In genomic region chr5:115097236-115097635, GRCh38 we compare ENCODE assay signal across 21 cellular contexts.
"Had no signal": no experiment of that assay in that cellular context is flagged by ENCODE, and none has a peak within 500 bp of the region (broad histone marks: within the 10 kb centered on the region; RNA-seq: fewer than 3 reads in every experiment).

No MANE protein-coding gene starts in this region.

- H3K27ac Mint-ChIP-seq: activated CD4-positive, alpha-beta memory T cell treated with anti-CD3 and anti-CD28 coated beads, Interleukin-2, amount 10 ng/mL, durations not matched to agents 7 days and 5 days; activated CD4-positive, alpha-beta T cell treated with anti-CD3 and anti-CD28 coated beads, Interleukin-2, amount 10 ng/mL, durations not matched to agents 24 days and 14 days; activated naive CD8-positive, alpha-beta T cell treated with anti-CD3 and anti-CD28 coated beads, Interleukin-2, amount 50 U/mL, for 24 hours; endodermal cell; natural killer cell treated with Interleukin-12 subunit alpha and Interleukin-12 subunit beta and Interleukin-15 and Interleukin-18, amount 100 ng/mL, for 72 hours; progenitor cell of endocrine pancreas had no signal

- ATAC-seq: activated naive CD8-positive, alpha-beta T cell treated with anti-CD3 and anti-CD28 coated beads, Interleukin-2, amount 50 U/mL, for 24 hours; gastroesophageal sphincter; heart left ventricle; natural killer cell treated with Interleukin-12 subunit alpha and Interleukin-12 subunit beta and Interleukin-15 and Interleukin-18, amount 100 ng/mL, for 72 hours had no signal

- H3K36me3 Mint-ChIP-seq: natural killer cell treated with Interleukin-12 subunit alpha and Interleukin-12 subunit beta and Interleukin-15 and Interleukin-18, amount 100 ng/mL, for 72 hours had no signal

- H3K27ac ChIP-seq: esophagus squamous epithelium, gastroesophageal sphincter, heart left ventricle, sigmoid colon, spleen had no signal

- H3K4me3 Mint-ChIP-seq: activated CD4-positive, alpha-beta memory T cell treated with anti-CD3 and anti-CD28 coated beads, Interleukin-2, amount 10 ng/mL, durations not matched to agents 7 days and 5 days; activated CD4-positive, alpha-beta T cell treated with anti-CD3 and anti-CD28 coated beads, Interleukin-2, amount 10 ng/mL, durations not matched to agents 24 days and 14 days; activated naive CD8-positive, alpha-beta T cell treated with anti-CD3 and anti-CD28 coated beads, Interleukin-2, amount 50 U/mL, for 24 hours; endodermal cell; natural killer cell treated with Interleukin-12 subunit alpha and Interleukin-12 subunit beta and Interleukin-15 and Interleukin-18, amount 100 ng/mL, for 72 hours had no signal

- H3K4me1 ChIP-seq: gastroesophageal sphincter, heart left ventricle, spleen had no signal

- DNase-seq: activated CD4-positive, alpha-beta memory T cell treated with anti-CD3 and anti-CD28 coated beads, Interleukin-2, amount 10 ng/mL, durations not matched to agents 7 days and 5 days; activated CD4-positive, alpha-beta T cell treated with anti-CD3 and anti-CD28 coated beads, Interleukin-2, amount 10 ng/mL, durations not matched to agents 24 days and 14 days; activated effector memory CD4-positive, alpha-beta T cell treated with anti-CD3 and anti-CD28 coated beads, Interleukin-2, amount 50 U/mL, for 16 hours; activated naive CD4-positive, alpha-beta T cell treated with anti-CD3 and anti-CD28 coated beads, Interleukin-2, amount 50 U/mL, for 16 hours; activated naive CD8-positive, alpha-beta T cell treated with anti-CD3 and anti-CD28 coated beads, Interleukin-2, amount 50 U/mL, for 24 hours; activated T-cell treated with anti-CD3 and anti-CD28 coated beads for 4 hours; cerebellar nuclear complex; cortex of kidney; endodermal cell; esophagus squamous epithelium; heart left ventricle; left ventricle myocardium superior; midbrain; retina; sigmoid colon; spleen; stimulated activated CD4-positive, alpha-beta T cell treated with anti-CD3 and anti-CD28 coated beads, Interleukin-4, amount 100 ng/mL, for 1 hour; stimulated activated naive CD4-positive, alpha-beta T cell treated with Interleukin-2 at 50 U/mL for 16 hours had no signal

- H3K4me1 Mint-ChIP-seq: activated CD4-positive, alpha-beta memory T cell treated with anti-CD3 and anti-CD28 coated beads, Interleukin-2, amount 10 ng/mL, durations not matched to agents 7 days and 5 days; activated naive CD8-positive, alpha-beta T cell treated with anti-CD3 and anti-CD28 coated beads, Interleukin-2, amount 50 U/mL, for 24 hours; endodermal cell had no signal

- H3K27me3 ChIP-seq: esophagus squamous epithelium, gastroesophageal sphincter, sigmoid colon, spleen had no signal

- H3K36me3 ChIP-seq: esophagus squamous epithelium, gastroesophageal sphincter, heart left ventricle, sigmoid colon, spleen had no signal

- H3K9me3 ChIP-seq: esophagus squamous epithelium, gastroesophageal sphincter, heart left ventricle, sigmoid colon, spleen had no signal

- H3K9me3 Mint-ChIP-seq: activated CD4-positive, alpha-beta memory T cell treated with anti-CD3 and anti-CD28 coated beads, Interleukin-2, amount 10 ng/mL, durations not matched to agents 7 days and 5 days; activated CD4-positive, alpha-beta T cell treated with anti-CD3 and anti-CD28 coated beads, Interleukin-2, amount 10 ng/mL, durations not matched to agents 24 days and 14 days; activated naive CD8-positive, alpha-beta T cell treated with anti-CD3 and anti-CD28 coated beads, Interleukin-2, amount 50 U/mL, for 24 hours; endodermal cell; natural killer cell treated with Interleukin-12 subunit alpha and Interleukin-12 subunit beta and Interleukin-15 and Interleukin-18, amount 100 ng/mL, for 72 hours had no signal

- H3K4me3 ChIP-seq: esophagus squamous epithelium, gastroesophageal sphincter, heart left ventricle, sigmoid colon, spleen had no signal

- H3K27me3 Mint-ChIP-seq: progenitor cell of endocrine pancreas had no signal
